Comparison of ENCODE assay signal across 8 cellular contexts in the genomic region with DNA sequence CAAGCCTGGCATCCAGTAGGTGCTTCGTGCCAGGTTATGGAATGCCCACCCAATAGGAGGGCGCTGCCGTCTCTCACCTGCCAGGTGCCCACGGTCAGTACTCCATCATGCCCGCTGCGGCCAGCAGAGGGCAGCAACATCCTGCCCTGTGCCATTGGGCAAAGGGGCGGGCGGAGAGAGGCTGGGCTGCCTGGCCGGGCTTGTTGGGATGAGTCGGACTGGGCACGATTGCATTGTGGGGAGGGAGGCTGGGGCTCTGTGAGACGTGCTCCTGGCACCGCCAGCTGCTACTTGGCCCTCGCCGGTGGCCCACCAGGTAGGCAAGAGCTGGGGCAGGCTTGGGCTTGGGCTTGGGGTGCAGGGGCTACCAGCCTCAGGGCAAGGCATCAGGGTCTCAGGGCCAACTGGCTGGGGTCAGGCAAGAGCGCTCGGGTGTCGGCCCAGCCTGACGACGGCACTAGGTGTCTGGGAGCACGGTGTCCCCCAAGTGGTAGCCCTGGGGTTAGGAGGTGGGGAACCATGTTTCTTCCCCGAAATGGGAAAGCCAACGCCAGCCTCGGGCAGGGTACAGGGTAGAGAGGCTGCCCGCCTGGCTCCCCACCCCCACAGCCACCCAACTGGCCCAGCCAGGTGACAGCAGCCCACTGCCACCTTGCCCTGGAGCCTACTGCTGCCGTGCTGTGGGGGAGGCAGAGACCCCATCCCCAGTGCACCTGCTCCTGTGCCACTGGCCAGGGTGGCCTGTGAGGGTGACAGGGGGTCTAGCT. TPM values are rescaled to one million over a fixed set of nuclear protein-coding genes. Genes with fewer than 3 reads are reported as not detected.
DNase-seq lines count a peak whose midpoint lies in the region; ATAC-seq and TF ChIP-seq lines count a peak whose summit lies in the region.

A gene (plus strand): TSS at position 261 of the 767 bp plus-strand sequence. CDS start 1,287 bp downstream, outside the sequence.

- no peak within 1 kb of the TSS for H3K23ac ChIP-seq in IMR-90 (ENCODE audit: low read depth, low read length)

- peak within 1 kb of the TSS; percentile 74 for H3K9ac ChIP-seq in IMR-90 (ENCODE audit: low read depth, low read length)

- ATAC-seq in IMR-90 (ENCODE audit: low read depth) = peak; percentile 66
- peak; percentile 88 to 89 for ATAC-seq in natural killer cell treated with Interleukin-12 subunit alpha and Interleukin-12 subunit beta and Interleukin-15 and Interleukin-18, amount 100 ng/mL, for 72 hours
- no peak for ATAC-seq in GM18517 (IDR thresholded peaks at IDR 0.05; ENCODE audit: unreplicated experiment)

- no peak for TF ChIP-seq POLR2A in IMR-90 (IDR thresholded peaks at IDR 0.05; ENCODE audit: low read depth, low read length)

- peak within 1 kb of the TSS; percentile 91; the same call in 1 of the 2 replicates for H4K91ac ChIP-seq in IMR-90 (ENCODE audit: insufficient read depth, low read depth, low read length)

- 47% methylated on average over 3 of the region's 26 CpGs; no CpG with 5 or more reads in 1 of the 2 experiments for WGBS in IMR-90 (ENCODE audit: extremely low coverage in 2 of 2, insufficient read length in 1 of 2), 2 experiments

- H4K20me1 ChIP-seq in IMR-90 (ENCODE audit: insufficient read depth, low read length) (no peaks in the 10 kb centered on the region; the same call in 1 of the 2 replicates), PC-9 (ENCODE audit: insufficient read depth) (no peaks in the 10 kb centered on the region)

- no peaks in the 10 kb centered on the region for H3K9me2 ChIP-seq in PC-9 (ENCODE audit: insufficient read depth)

- H3K79me1 ChIP-seq in IMR-90 (ENCODE audit: low read depth in 1 of 2, low read length in 2 of 2) = peaks cover 0 to 17% of the 10 kb centered on the region in 2 experiments; a peak in 2 of 4 replicates

- no TSS peak for BruUV-seq in IMR-90 (replicated peaks; lab: Mats Ljungman, UMichigan)
- BruUV-seq in PC-9 (replicated peaks; lab: Mats Ljungman, UMichigan) = no TSS peak

- no peak within 1 kb of the TSS; the same call in 1 of the 2 replicates for H3K14ac ChIP-seq in IMR-90 (replicated peaks; ENCODE audit: low read depth, low read length)

- H3K4me1 ChIP-seq in IMR-90 (ENCODE audit: control insufficient read depth, insufficient read depth, low read length) = peaks cover 17% of the 10 kb centered on the region
- peaks cover 7% of the 10 kb centered on the region; the same call in 1 of the 2 replicates for H3K4me1 ChIP-seq in PC-9 (replicated peaks; ENCODE audit: insufficient read depth)

- no peaks in the 10 kb centered on the region for H3K36me3 Mint-ChIP-seq in activated T-helper 1 cell treated with anti-CD3 and anti-CD28 coated beads, Interleukin-12 subunit alpha, Interleukin-12 subunit beta, Interleukin-2, Interleukin-4 antibody, amounts not matched to agents 30 ng/mL and 10 ng/mL and 1 ng/mL, durations not matched to agents 14 hours and 24 hours and 36 hours (ENCODE audit: low read depth)
- H3K36me3 Mint-ChIP-seq in natural killer cell treated with Interleukin-12 subunit alpha and Interleukin-12 subunit beta and Interleukin-15 and Interleukin-18, amount 100 ng/mL, for 72 hours = no peaks in the 10 kb centered on the region

- H3K4ac ChIP-seq in IMR-90 (ENCODE audit: low read depth, low read length) = peak within 1 kb of the TSS; percentile 94

- dilution Hi-C loops in IMR-90 (cut with HindIII; ENCODE audit: low sequenced_read_pairs, unreplicated experiment) = no loop called here

- peak within 1 kb of the TSS; percentile 93 for H3K4me2 ChIP-seq in IMR-90 (ENCODE audit: low read depth, low read length)
- peak within 1 kb of the TSS; percentile 83 for H3K4me2 ChIP-seq in PC-9

- TF ChIP-seq RAD21 in IMR-90 (IDR thresholded peaks at IDR 0.05; ENCODE audit: low read length) = peak; percentile 80

- H2AFZ ChIP-seq in IMR-90 (replicated peaks; ENCODE audit: low read length, poor library complexity) (peak within 1 kb of the TSS; percentile 84), PC-9 (0 out of 2 replicates have a peak within 1 kb of the TSS, but pooled peaks have one; percentile 52)

- peak within 1 kb of the TSS; percentile 27; the same call in 1 of the 2 replicates for H4K5ac ChIP-seq in IMR-90 (ENCODE audit: low read depth, low read length)

- H3F3A ChIP-seq in PC-9 (ENCODE audit: insufficient read depth, low read depth) = no peaks in the 10 kb centered on the region

- H3K9me1 ChIP-seq in IMR-90 (ENCODE audit: insufficient read depth, low read length) = no peaks in the 10 kb centered on the region

- H3K27me3 ChIP-seq in IMR-90 (ENCODE audit: control insufficient read depth, insufficient read depth, low read length) (no peaks in the 10 kb centered on the region), PC-9 (ENCODE audit: insufficient read depth, low read depth) (no peaks in the 10 kb centered on the region)

- H3K36me3 ChIP-seq in IMR-90 (ENCODE audit: control insufficient read depth, insufficient read depth, low read length) = no peaks in the 10 kb centered on the region; the same call in 1 of the 2 replicates
- no peaks in the 10 kb centered on the region for H3K36me3 ChIP-seq in PC-9 (ENCODE audit: low read depth)

- in situ Hi-C loops in IMR-90 (cut with MboI; ENCODE audit: low sequenced_read_pairs) = loop anchor here (10.0 kb wide), 1 partner anchor 201 kb away; no protein-coding TSS in a partner anchor

- DNase-seq in GM12864 (ENCODE audit: low read depth) = peak; percentile 3
- peak; percentile 58 for DNase-seq in IMR-90
- DNase-seq in PC-9 = peak; percentile 68 to 95
- peak; percentile 58 for DNase-seq in activated T-helper 1 cell treated with anti-CD3 and anti-CD28 coated beads, Interleukin-12 subunit alpha, Interleukin-12 subunit beta, Interleukin-2, Interleukin-4 antibody, amounts not matched to agents 30 ng/mL and 10 ng/mL and 1 ng/mL, durations not matched to agents 14 hours and 24 hours and 36 hours (ENCODE audit: low spot score)
- peak; percentile 56 for DNase-seq in fibroblast of gingiva (ENCODE audit: low read depth)
- DNase-seq in natural killer cell treated with Interleukin-12 subunit alpha and Interleukin-12 subunit beta and Interleukin-15 and Interleukin-18, amount 100 ng/mL, for 72 hours (ENCODE audit: low spot score) = peak; percentile 79
- peak; percentile 27 to 79 (median 67) for DNase-seq in stimulated activated naive CD4-positive, alpha-beta T cell (lab: John Stamatoyannopoulos, UW)

- H3K27ac ChIP-seq in IMR-90 (ENCODE audit: insufficient read depth, low read length) (peak within 1 kb of the TSS; percentile 94), PC-9 (no peak within 1 kb of the TSS)

- H3K4me3 ChIP-seq in GM12864 (ENCODE audit: low read depth, low read length) (no peak within 1 kb of the TSS), IMR-90 (ENCODE audit: insufficient read depth, low read depth, low read length) (peak within 1 kb of the TSS; percentile 43), PC-9 (peak within 1 kb of the TSS; percentile 52; the same call in 1 of the 2 replicates)

- H3K9me3 Mint-ChIP-seq in activated T-helper 1 cell treated with anti-CD3 and anti-CD28 coated beads, Interleukin-12 subunit alpha, Interleukin-12 subunit beta, Interleukin-2, Interleukin-4 antibody, amounts not matched to agents 30 ng/mL and 10 ng/mL and 1 ng/mL, durations not matched to agents 14 hours and 24 hours and 36 hours = no peaks in the 10 kb centered on the region
- H3K9me3 Mint-ChIP-seq in natural killer cell treated with Interleukin-12 subunit alpha and Interleukin-12 subunit beta and Interleukin-15 and Interleukin-18, amount 100 ng/mL, for 72 hours = no peaks in the 10 kb centered on the region

- no peak within 1 kb of the TSS for H3K27ac Mint-ChIP-seq in activated T-helper 1 cell treated with anti-CD3 and anti-CD28 coated beads, Interleukin-12 subunit alpha, Interleukin-12 subunit beta, Interleukin-2, Interleukin-4 antibody, amounts not matched to agents 30 ng/mL and 10 ng/mL and 1 ng/mL, durations not matched to agents 14 hours and 24 hours and 36 hours
- no peak within 1 kb of the TSS for H3K27ac Mint-ChIP-seq in natural killer cell treated with Interleukin-12 subunit alpha and Interleukin-12 subunit beta and Interleukin-15 and Interleukin-18, amount 100 ng/mL, for 72 hours

- H2BK20ac ChIP-seq in IMR-90 (ENCODE audit: low read depth, low read length) = no peak within 1 kb of the TSS

- H2AK5ac ChIP-seq in IMR-90 (ENCODE audit: low read depth, low read length) = peak within 1 kb of the TSS; percentile 88

- H3K9me3 ChIP-seq in IMR-90 (ENCODE audit: control insufficient read depth, insufficient read depth, low read length) = no peaks in the 10 kb centered on the region; the same call in 1 of the 2 replicates
- H3K9me3 ChIP-seq in PC-9 (ENCODE audit: insufficient read depth, low read depth) = no peaks in the 10 kb centered on the region

- 0 out of 2 replicates have a peak within 1 kb of the TSS, but pooled peaks have one; percentile 7 for H3K18ac ChIP-seq in IMR-90 (ENCODE audit: low read depth, low read length)

- TF ChIP-seq CTCF in GM12864 (IDR thresholded peaks at IDR 0.05; ENCODE audit: low read depth, low read length, missing control alignments) (peak; percentile 71), IMR-90 (conservative IDR thresholded peaks at IDR 0.05; ENCODE audit: low read depth, low read length) (peak; percentile 72), PC-9 (conservative IDR thresholded peaks at IDR 0.05) (peak; percentile 86)

- POLR2A ChIA-PET in IMR-90 (lab: Charles Lee; ENCODE audit: unreplicated experiment) (no interaction called here), PC-9 (lab: Charles Lee; ENCODE audit: unreplicated experiment) (no interaction called here)

- H2AK9ac ChIP-seq in IMR-90 (replicated peaks; ENCODE audit: low read depth, low read length, poor library complexity) = peak within 1 kb of the TSS; percentile 94

- H3K56ac ChIP-seq in IMR-90 (ENCODE audit: extremely low read depth, insufficient read depth, low read length) = no peak within 1 kb of the TSS

- no peak within 1 kb of the TSS for H3K4me3 Mint-ChIP-seq in activated T-helper 1 cell treated with anti-CD3 and anti-CD28 coated beads, Interleukin-12 subunit alpha, Interleukin-12 subunit beta, Interleukin-2, Interleukin-4 antibody, amounts not matched to agents 30 ng/mL and 10 ng/mL and 1 ng/mL, durations not matched to agents 14 hours and 24 hours and 36 hours
- H3K4me3 Mint-ChIP-seq in natural killer cell treated with Interleukin-12 subunit alpha and Interleukin-12 subunit beta and Interleukin-15 and Interleukin-18, amount 100 ng/mL, for 72 hours = no peak within 1 kb of the TSS

- peaks cover 5% of the 10 kb centered on the region for H3K4me1 Mint-ChIP-seq in activated T-helper 1 cell treated with anti-CD3 and anti-CD28 coated beads, Interleukin-12 subunit alpha, Interleukin-12 subunit beta, Interleukin-2, Interleukin-4 antibody, amounts not matched to agents 30 ng/mL and 10 ng/mL and 1 ng/mL, durations not matched to agents 14 hours and 24 hours and 36 hours (ENCODE audit: low read depth)
- peaks cover 0 to 9% of the 10 kb centered on the region in 2 donors for H3K4me1 Mint-ChIP-seq in natural killer cell treated with Interleukin-12 subunit alpha and Interleukin-12 subunit beta and Interleukin-15 and Interleukin-18, amount 100 ng/mL, for 72 hours (ENCODE audit: low read depth in 2 of 2)

- peak within 1 kb of the TSS in 1 of 2 experiments; percentile 53; a peak in 1 of 4 replicates for H4K8ac ChIP-seq in IMR-90 (ENCODE audit: low read depth in 2 of 2, low read length in 2 of 2)

- CTCF ChIA-PET in IMR-90 (lab: Yijun Ruan, JAX) (interaction anchor here (1.5 kb wide), 1 partner anchor 10 kb away, joined by 3 read pairs; no protein-coding TSS in a partner anchor), PC-9 (lab: Charles Lee) (no interaction called here)

- peaks cover 5% of the 10 kb centered on the region for H3K27me3 Mint-ChIP-seq in activated T-helper 1 cell treated with anti-CD3 and anti-CD28 coated beads, Interleukin-12 subunit alpha, Interleukin-12 subunit beta, Interleukin-2, Interleukin-4 antibody, amounts not matched to agents 30 ng/mL and 10 ng/mL and 1 ng/mL, durations not matched to agents 14 hours and 24 hours and 36 hours (ENCODE audit: insufficient read depth)
- H3K27me3 Mint-ChIP-seq in natural killer cell treated with Interleukin-12 subunit alpha and Interleukin-12 subunit beta and Interleukin-15 and Interleukin-18, amount 100 ng/mL, for 72 hours = peaks cover 0 to 4% of the 10 kb centered on the region in 2 donors

- no peaks in the 10 kb centered on the region for H3K79me2 ChIP-seq in PC-9 (ENCODE audit: low read depth)

- H2BK15ac ChIP-seq in IMR-90 (ENCODE audit: low read depth, low read length) = no peak within 1 kb of the TSS; the same call in 2 of the 3 replicates

- peak within 1 kb of the TSS; percentile 46 for H2BK5ac ChIP-seq in IMR-90 (ENCODE audit: low read depth, low read length, poor library complexity, severe bottlenecking)

- no peak within 1 kb of the TSS for H2BK120ac ChIP-seq in IMR-90 (ENCODE audit: low read depth, low read length)

- intact Hi-C loops in IMR-90 (cut with micrococcal nuclease) (loop anchor here (1.0 kb wide), 2 partner anchors 183 to 189 kb away; no protein-coding TSS in a partner anchor), PC-9 (cut with micrococcal nuclease; ENCODE audit: unreplicated experiment) (loop anchor here (1.0 kb wide), 4 partner anchors 40 to 183 kb away; a partner anchor contains a TSS)
- intact Hi-C loops in activated T-helper 1 cell treated with anti-CD3 and anti-CD28 coated beads, Interleukin-12 subunit alpha, Interleukin-12 subunit beta, Interleukin-2, Interleukin-4 antibody, amounts not matched to agents 30 ng/mL and 10 ng/mL and 1 ng/mL, durations not matched to agents 14 hours and 24 hours and 36 hours (cut with micrococcal nuclease) = loop anchor here (1.0 to 5.0 kb wide), 4 partner anchors 30 to 189 kb away; a partner anchor contains a TSS

RNA-seq across cellular contexts. Expression of the gene that starts here (rescaled TPM):
- 0.36 and 1.7 TPM in 2 replicates for total RNA-seq in IMR-90 (2012; rRNA removed)
- polyA plus RNA-seq in IMR-90 (2012; rRNA removed) = 22.3 and 26.9 TPM in 2 replicates
- polyA plus RNA-seq in IMR-90 (2012; cell fraction: cytosol; rRNA removed) = 9.9 and 21.3 TPM in 2 replicates
- polyA plus RNA-seq in IMR-90 (2012; cell fraction: nucleus; rRNA removed; ENCODE audit: low replicate concordance) = 117 and 388 TPM in 2 replicates
- total RNA-seq in PC-9 (2021) = 39.4 and 41.4 TPM in 2 replicates
- total RNA-seq in activated T-helper 1 cell treated with anti-CD3 and anti-CD28 coated beads, Interleukin-12 subunit alpha, Interleukin-12 subunit beta, Interleukin-2, Interleukin-4 antibody, amounts not matched to agents 30 ng/mL and 10 ng/mL and 1 ng/mL, durations not matched to agents 14 hours and 24 hours and 36 hours = 0.21 and 0.81 TPM in 2 replicates
- total RNA-seq in natural killer cell treated with Interleukin-12 subunit alpha and Interleukin-12 subunit beta and Interleukin-15 and Interleukin-18, amount 100 ng/mL, for 72 hours = 1 to 10 TPM in 1 of 2 donors, under 1 TPM in 1; 0.48 to 2.4 TPM

Comparison
In these comparisons a context has a peak if more than half of its experiments do, and no peak if none do; other contexts are left out.
1. RNA of the gene that starts here (total RNA-seq): 39.4 to 41.4 TPM in PC-9; 0.48 to 2.4 TPM in natural killer cell treated with Interleukin-12 subunit alpha and Interleukin-12 subunit beta and Interleukin-15 and Interleukin-18, amount 100 ng/mL, for 72 hours, 0.36 to 1.7 TPM in IMR-90 and 0.21 to 0.81 TPM in activated T-helper 1 cell treated with anti-CD3 and anti-CD28 coated beads, Interleukin-12 subunit alpha, Interleukin-12 subunit beta, Interleukin-2, Interleukin-4 antibody, amounts not matched to agents 30 ng/mL and 10 ng/mL and 1 ng/mL, durations not matched to agents 14 hours and 24 hours and 36 hours; every median in the first group is over 10 times any median in the second.
2. Peak in DNase-seq in activated T-helper 1 cell treated with anti-CD3 and anti-CD28 coated beads, Interleukin-12 subunit alpha, Interleukin-12 subunit beta, Interleukin-2, Interleukin-4 antibody, amounts not matched to agents 30 ng/mL and 10 ng/mL and 1 ng/mL, durations not matched to agents 14 hours and 24 hours and 36 hours; RNA of the gene not detected or under 1 TPM.
3. DNase-seq: peak in every context shown above with its lines; median percentile 82 in PC-9; 79 in natural killer cell treated with Interleukin-12 subunit alpha and Interleukin-12 subunit beta and Interleukin-15 and Interleukin-18, amount 100 ng/mL, for 72 hours; 67 in stimulated activated naive CD4-positive, alpha-beta T cell; 58 in IMR-90; 58 in activated T-helper 1 cell treated with anti-CD3 and anti-CD28 coated beads, Interleukin-12 subunit alpha, Interleukin-12 subunit beta, Interleukin-2, Interleukin-4 antibody, amounts not matched to agents 30 ng/mL and 10 ng/mL and 1 ng/mL, durations not matched to agents 14 hours and 24 hours and 36 hours; 56 in fibroblast of gingiva; 3 in GM12864.
4. Peak in every context shown above with its lines, with median percentiles within 50 percentile points of each other: CTCF ChIP-seq.